27 cellular contexts compared by ENCODE assay signal in genomic region chr20:14764511-14765369, GRCh38.
DNase-seq lines count a peak whose midpoint lies in the region; ATAC-seq and TF ChIP-seq lines count a peak whose summit lies in the region.
"Had no signal": no experiment of that assay in that cellular context is flagged by ENCODE, and none has a peak within 500 bp of the region (broad histone marks: within the 10 kb centered on the region; RNA-seq: fewer than 3 reads in every experiment).

No MANE protein-coding gene starts in this region.

- in situ Hi-C loops in T47D (cut with HindIII; ENCODE audit: low pct_unique_long_range_greater_than_20kb, low sequenced_read_pairs) = no loop called here

- peak overlapping the region; percentile 70 for H3K27ac ChIP-seq in upper lobe of right lung
- H3K27ac ChIP-seq: foreskin keratinocyte, hepatocyte, KMS-11, neutrophil, uterus had no signal

- H3K9me3 ChIP-seq in upper lobe of right lung = no peaks in the 10 kb centered on the region
- H3K9me3 ChIP-seq: neutrophil, uterus had no signal

- DNase-seq in SIG-M5 treated with dmso at 0.1 percent for 504 hours (lab: John Stamatoyannopoulos, UW; ENCODE audit: unreplicated experiment) (peak; percentile 57), SIG-M5 (lab: John Stamatoyannopoulos, UW) (no peak), T47D (ENCODE audit: low read depth in 1 of 2, low spot score in 1 of 2) (peak; percentile 4 to 94), mucosa of gallbladder (ENCODE audit: low spot score) (peak; percentile 68), upper lobe of right lung (peak; percentile 65), NCI-H510A (lab: John Stamatoyannopoulos, UW) (no peak), SW480 (ENCODE audit: low spot score) (no peak)
- no peak for DNase-seq in stimulated activated CD4-positive, alpha-beta T cell treated with anti-CD3 and anti-CD28 coated beads, Interleukin-4, amount 100 ng/mL, for 24 hours
- DNase-seq: activated CD4-positive, alpha-beta T cell treated with anti-CD3 and anti-CD28 coated beads for 1 hour; activated CD8-positive, alpha-beta T cell treated with anti-CD3 and anti-CD28 coated beads, Interleukin-2, amount 10 ng/mL, durations not matched to agents 7 days and 5 days; activated effector memory CD4-positive, alpha-beta T cell treated with anti-CD3 and anti-CD28 coated beads, Interleukin-2, amount 50 U/mL, for 16 hours; activated T-cell treated with anti-CD3 and anti-CD28 coated beads for 4 hours; COR-L47; effector CD4-positive, alpha-beta T cell; foreskin keratinocyte; left ventricle myocardium superior; MV-4-11; NCI-H226; SHP77 treated with DMSO at 0.1 percent for 48 hours; stimulated activated CD4-positive, alpha-beta T cell treated with anti-CD3 and anti-CD28 coated beads, Interleukin-1b, Interleukin-23, amount 100 ng/mL, for 48 hours; T-cell; uterus had no signal

- intact Hi-C loops in upper lobe of right lung (cut with DNase I) = no loop called here

- H3K27me3 ChIP-seq in upper lobe of right lung = no peaks in the 10 kb centered on the region
- H3K27me3 ChIP-seq: foreskin keratinocyte, hepatocyte, neutrophil, uterus had no signal

- no peak overlapping the region for H3K4me3 ChIP-seq in upper lobe of right lung
- H3K4me3 ChIP-seq: GM12878, hepatocyte, skin epidermis, uterus had no signal

- ATAC-seq in upper lobe of right lung = peak; percentile 90
- ATAC-seq: activated CD8-positive, alpha-beta T cell treated with anti-CD3 and anti-CD28 coated beads, Interleukin-2, amount 10 ng/mL, durations not matched to agents 7 days and 5 days; foreskin keratinocyte; GM12878; left ventricle myocardium superior; T-cell had no signal

- H3K36me3 ChIP-seq in upper lobe of right lung = no peaks in the 10 kb centered on the region
- H3K36me3 ChIP-seq: neutrophil, uterus had no signal

- no peak for TF ChIP-seq CTCF in upper lobe of right lung (IDR thresholded peaks at IDR 0.05)

- no peaks in the 10 kb centered on the region for H3K4me1 ChIP-seq in upper lobe of right lung
- H3K4me1 ChIP-seq: foreskin keratinocyte, uterus had no signal

Comparison
In these comparisons a context has a peak if more than half of its experiments do, and no peak if none do; other contexts are left out.
1. DNase-seq: peak in SIG-M5 treated with dmso at 0.1 percent for 504 hours (single experiment), T47D (2 of 2), mucosa of gallbladder (single experiment) and upper lobe of right lung (single experiment); none in SIG-M5 (single experiment), NCI-H510A (single experiment), stimulated activated CD4-positive, alpha-beta T cell treated with anti-CD3 and anti-CD28 coated beads, Interleukin-4, amount 100 ng/mL, for 24 hours (single experiment) and SW480 (single experiment).